8 cellular contexts compared by ENCODE assay signal in the genomic region with DNA sequence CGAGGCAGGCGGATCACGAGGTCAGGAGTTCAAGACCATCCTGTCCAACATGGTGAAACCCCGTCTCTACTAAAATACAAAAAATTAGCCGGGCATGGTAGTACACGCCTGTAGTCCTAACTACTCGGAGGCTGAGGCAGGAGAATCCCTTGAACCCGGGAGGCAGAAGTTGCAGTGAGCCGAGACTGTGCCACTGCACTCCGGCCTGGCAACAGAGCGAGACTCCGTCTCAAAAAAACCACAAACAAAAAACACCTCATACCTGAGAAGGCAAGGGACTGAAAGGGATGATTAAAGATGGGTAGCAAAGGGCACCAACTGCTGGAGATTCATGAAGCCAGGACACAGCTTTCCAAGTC. TPM values are rescaled to one million over a fixed set of nuclear protein-coding genes. Genes with fewer than 3 reads are reported as not detected.
DNase-seq lines count a peak whose midpoint lies in the region; ATAC-seq, FAIRE-seq and TF ChIP-seq lines count a peak whose summit lies in the region.
"Not testable (repeated sequence)": the region's sequence is repeated elsewhere in the genome, so short reads cannot be mapped to it uniquely, and the experiment has no call there.
"Had no signal": no experiment of that assay in that cellular context is flagged by ENCODE, and none has a peak within 500 bp of the region (broad histone marks: within the 10 kb centered on the region; RNA-seq: fewer than 3 reads in every experiment).

No MANE protein-coding gene starts in this region.

- not testable (repeated sequence) for TF ChIP-seq CTCF in GM23338 (conservative IDR thresholded peaks at IDR 0.05; ENCODE audit: low read depth in 2 of 2); body of pancreas (IDR thresholded peaks at IDR 0.05); hepatocyte (IDR thresholded peaks at IDR 0.05; ENCODE audit: poor library complexity)

- 88 to 92% methylated on average over 12 of the region's 12 CpGs for WGBS in body of pancreas, 2 donors
- WGBS in hepatocyte (ENCODE audit: low lambda C conversion rate, missing lambda C conversion rate), result 92% methylated on average over 12 of the region's 12 CpGs
- WGBS in small intestine, 3 donors, result 21 to 68% (median 39%) methylated on average over 12 of the region's 12 CpGs

- not testable (repeated sequence) for H3K4me1 ChIP-seq in GM23338 (ENCODE audit: insufficient read depth); muscle layer of duodenum (ENCODE audit: control insufficient read depth in 1 of 2, insufficient read depth in 2 of 2, low read length in 2 of 2); small intestine (ENCODE audit: control insufficient read depth in 2 of 2, insufficient read depth in 1 of 2, low read depth in 1 of 2, low read length in 1 of 2)
- peaks cover 29% of the 10 kb centered on the region for H3K4me1 ChIP-seq in body of pancreas
- peaks cover 34% of the 10 kb centered on the region for H3K4me1 ChIP-seq in hepatocyte (ENCODE audit: insufficient read depth)

- H3K9me3 ChIP-seq in body of pancreas; hepatocyte (ENCODE audit: low read depth); muscle layer of duodenum (ENCODE audit: control insufficient read depth in 1 of 2, low read length in 2 of 2); small intestine (ENCODE audit: control insufficient read depth, low read depth): not testable (repeated sequence)

- H3K4me1 Mint-ChIP-seq in GM23338, result peaks cover 11% of the 10 kb centered on the region

- DNase-seq in GM23338 (ENCODE audit: low spot score); body of pancreas; hepatocyte (ENCODE audit: low spot score); small intestine: not testable (repeated sequence)

- H3K27me3 Mint-ChIP-seq in GM23338 (ENCODE audit: insufficient read depth, low read depth, poor library complexity), result peaks cover 26% of the 10 kb centered on the region

- H3K27ac ChIP-seq in GM23338 (ENCODE audit: low read depth), result not testable (repeated sequence)
- H3K27ac ChIP-seq in body of pancreas, result peak overlapping the region in 3 of 4 donors; percentile 32 to 75 (median 44)
- H3K27ac ChIP-seq in hepatocyte, result peak overlapping the region; percentile 74
- peak overlapping the region; percentile 76 for H3K27ac ChIP-seq in muscle layer of duodenum (ENCODE audit: low read length)
- H3K27ac ChIP-seq in small intestine (ENCODE audit: low read depth in 1 of 2, low read length in 1 of 2), result peak overlapping the region; percentile 74 to 84

- H3K27ac Mint-ChIP-seq in GM23338, result not testable (repeated sequence)

- not testable (repeated sequence) for H3K9me3 Mint-ChIP-seq in GM23338

- intact Hi-C loops in body of pancreas (cut with DNase I), result not testable (repeated sequence)

- H3K36me3 Mint-ChIP-seq in GM23338 (ENCODE audit: low read depth), result not testable (repeated sequence)

- peaks cover 15% of the 10 kb centered on the region for H3K27me3 ChIP-seq in GM23338 (ENCODE audit: insufficient read depth)
- H3K27me3 ChIP-seq in body of pancreas; hepatocyte; muscle layer of duodenum (ENCODE audit: low read depth, low read length); small intestine (ENCODE audit: control insufficient read depth in 2 of 2, insufficient read depth in 2 of 2, low read length in 2 of 2): not testable (repeated sequence)

- not testable (repeated sequence) for H3K79me2 ChIP-seq in GM23338 (replicated peaks; ENCODE audit: insufficient read depth); hepatocyte

- TF ChIP-seq POLR2A in body of pancreas (IDR thresholded peaks at IDR 0.05), result not testable (repeated sequence)

- not testable (repeated sequence) for H3K36me3 ChIP-seq in GM23338 (ENCODE audit: insufficient read depth); body of pancreas (replicated peaks in 1 of 2; ENCODE audit: insufficient read depth in 1 of 2, low read depth in 2 of 2); hepatocyte (replicated peaks; ENCODE audit: insufficient read depth, low read depth); muscle layer of duodenum (ENCODE audit: control insufficient read depth in 1 of 2, insufficient read depth in 2 of 2, low read length in 2 of 2); small intestine (ENCODE audit: control insufficient read depth in 2 of 2, insufficient read depth in 2 of 2, low read length in 2 of 2)

- H3K4me3 ChIP-seq in GM23338, body of pancreas, hepatocyte: not testable (repeated sequence)
- H3K4me3 ChIP-seq in muscle layer of duodenum (ENCODE audit: low read depth in 1 of 2, low read length in 2 of 2), result peak overlapping the region in 1 of 2 donors; percentile 31
- peak overlapping the region in 1 of 2 donors; percentile 35 for H3K4me3 ChIP-seq in small intestine (ENCODE audit: low read depth in 1 of 2, low read length in 2 of 2)

- H3K4me2 ChIP-seq in GM23338 (peak overlapping the region; percentile 61; the same call in 1 of the 2 replicates), hepatocyte (peak overlapping the region; percentile 67)

- not testable (repeated sequence) for ATAC-seq in GM23338, body of pancreas

- H3K4me3 Mint-ChIP-seq in GM23338, result not testable (repeated sequence)

- FAIRE-seq in small intestine (lab: Jason Lieb, UNC), result not testable (repeated sequence)

- not testable (repeated sequence) for H3K9me2 ChIP-seq in GM23338 (ENCODE audit: insufficient read depth); hepatocyte (replicated peaks; ENCODE audit: insufficient read depth)

- peak overlapping the region; percentile 92 for H2AFZ ChIP-seq in GM23338
- peak overlapping the region; percentile 19 for H2AFZ ChIP-seq in hepatocyte

- H4K20me1 ChIP-seq in GM23338 (replicated peaks; ENCODE audit: insufficient read depth); hepatocyte (ENCODE audit: insufficient read depth, poor library complexity, severe bottlenecking): not testable (repeated sequence)

- H3F3A ChIP-seq in GM23338 (replicated peaks; ENCODE audit: low read depth), result not testable (repeated sequence)

RNA-seq across cellular contexts. Expression of gene SOWAHA, which starts 6.3 kb away (rescaled TPM):
- 0.52 and 0.93 TPM in 2 replicates for total RNA-seq in GM23338 (2014; rRNA removed; shearing (Covaris generic))
- 0.18 TPM in 1 of 2 replicates, not detected in the other for polyA plus RNA-seq in GM23338 (2016; fragmentation: Nextera tagmentation; extraction: Ambion mirVana)
- total RNA-seq in body of pancreas, result 1 to 10 TPM; 7.3 to 9.6 TPM
- total RNA-seq in hepatocyte, result 11.4 and 14.4 TPM in 2 replicates
- 3.1 and 6.8 TPM in 2 replicates for polyA plus RNA-seq in hepatocyte
- 10 to 100 TPM; 25.6 to 75.4 (median 72.0) TPM for polyA plus RNA-seq in small intestine
- total RNA-seq: CD4-positive, alpha-beta T cell; HFFc6 had no signal

RNA-seq across cellular contexts. Expression of gene SHROOM1, which starts 23.7 kb away (rescaled TPM):
- 4.3 and 5.4 TPM in 2 replicates for total RNA-seq in GM23338 (2014; rRNA removed; shearing (Covaris generic))
- polyA plus RNA-seq in GM23338 (2016; fragmentation: Nextera tagmentation; extraction: Ambion mirVana), result 2.5 and 2.6 TPM in 2 replicates
- 10 to 100 TPM; 19.5 to 27.4 TPM for total RNA-seq in body of pancreas
- 8.5 and 10.0 TPM in 2 replicates for total RNA-seq in hepatocyte
- polyA plus RNA-seq in hepatocyte, result 17.8 and 19.2 TPM in 2 replicates
- 10 to 100 TPM in 2 of 3 donors, 1 to 10 TPM in 1; 9.2 to 72.2 (median 14.5) TPM for polyA plus RNA-seq in small intestine

RNA-seq across cellular contexts. Expression of gene SEPTIN8, which starts 29.7 kb away (rescaled TPM):
- total RNA-seq in GM23338 (2014; rRNA removed; shearing (Covaris generic)), result 37.2 and 45.0 TPM in 2 replicates
- polyA plus RNA-seq in GM23338 (2016; fragmentation: Nextera tagmentation; extraction: Ambion mirVana) (8.7 and 8.8 TPM in 2 replicates), hepatocyte (17.6 and 18.7 TPM in 2 replicates), small intestine (10 to 100 TPM; 14.6 to 28.2 (median 24.4) TPM)
- total RNA-seq in body of pancreas (10 to 100 TPM; 27.5 to 27.7 TPM), hepatocyte (41.9 and 46.9 TPM in 2 replicates)

RNA-seq across cellular contexts. Expression of gene GDF9, which starts 59.5 kb away (rescaled TPM):
- total RNA-seq in GM23338 (2014; rRNA removed; shearing (Covaris generic)), result 0.14 and 0.66 TPM in 2 replicates
- polyA plus RNA-seq in GM23338 (2016; fragmentation: Nextera tagmentation; extraction: Ambion mirVana) (0.11 and 0.37 TPM in 2 replicates), hepatocyte (2.2 and 4.1 TPM in 2 replicates), small intestine (under 1 TPM in 2 of 3 donors, not detected in 1; 0.34 to 0.67 TPM)
- total RNA-seq in body of pancreas (under 1 TPM; 0.26 to 0.33 TPM), hepatocyte (0.76 and 1.7 TPM in 2 replicates)

RNA-seq across cellular contexts. Expression of gene CCNI2, which starts 59.6 kb away (rescaled TPM):
- total RNA-seq in GM23338 (2014; rRNA removed; shearing (Covaris generic)), result 0.74 and 2.5 TPM in 2 replicates
- 0.55 and 1.1 TPM in 2 replicates for polyA plus RNA-seq in GM23338 (2016; fragmentation: Nextera tagmentation; extraction: Ambion mirVana)
- total RNA-seq in body of pancreas, result 1 to 10 TPM in 1 of 2 donors, under 1 TPM in 1; 0.99 to 1.6 TPM
- 1.2 and 1.4 TPM in 2 replicates for total RNA-seq in hepatocyte
- polyA plus RNA-seq in hepatocyte, result 1.8 and 4.6 TPM in 2 replicates
- polyA plus RNA-seq in small intestine, result 1 to 10 TPM; 1.6 to 7.3 (median 2.7) TPM
- total RNA-seq: H4, HFFc6 had no signal
